2 cellular contexts compared by ENCODE assay signal in the genomic region with DNA sequence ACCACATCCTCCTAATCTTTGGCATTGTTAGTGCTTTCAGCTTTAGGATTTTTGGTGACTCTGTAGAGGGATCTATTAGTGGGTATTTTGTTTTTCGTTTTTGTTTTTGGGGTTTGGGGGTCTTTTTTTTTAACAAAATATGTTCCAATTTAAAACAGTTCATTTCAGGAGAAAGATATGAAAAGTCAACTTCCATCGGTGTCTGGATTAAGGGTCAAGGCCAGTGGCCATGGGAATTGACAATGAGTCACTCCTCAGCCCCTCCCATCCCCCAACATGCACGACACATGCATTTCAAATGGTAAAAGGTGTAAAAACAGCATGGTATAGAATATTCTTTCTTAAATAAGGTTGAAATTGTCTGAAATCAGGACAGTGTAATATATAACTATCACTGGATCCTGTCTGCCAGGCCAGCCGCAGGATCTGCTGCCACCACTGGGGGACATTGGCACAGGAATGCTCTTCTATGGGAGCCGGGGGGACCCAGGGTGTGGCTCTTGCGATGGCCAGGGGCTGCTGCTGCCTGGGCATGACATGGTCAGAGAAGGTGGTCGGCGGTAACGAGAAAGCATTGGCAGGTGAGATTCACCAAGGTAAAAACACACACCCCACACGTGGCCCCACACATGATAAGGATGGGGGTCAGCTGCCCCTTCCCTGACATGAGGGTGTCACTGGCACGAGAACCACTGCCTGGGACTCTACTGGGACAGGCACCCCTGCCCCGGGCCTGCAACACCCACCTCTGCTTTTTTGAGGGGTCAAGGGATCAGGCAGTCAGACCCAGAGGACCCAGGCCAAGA.
A peak's percentile ranks its signal among the peaks of the same experiment; 100 is the strongest.
TF ChIP-seq lines count a peak whose summit lies in the region.

No MANE protein-coding gene starts in this region.

TF ChIP-seq in A549, 52 proteins besides CTCF, POLR2A, EP300 and RAD21 (continued from another document):
- TF ChIP-seq, protein P1, sequence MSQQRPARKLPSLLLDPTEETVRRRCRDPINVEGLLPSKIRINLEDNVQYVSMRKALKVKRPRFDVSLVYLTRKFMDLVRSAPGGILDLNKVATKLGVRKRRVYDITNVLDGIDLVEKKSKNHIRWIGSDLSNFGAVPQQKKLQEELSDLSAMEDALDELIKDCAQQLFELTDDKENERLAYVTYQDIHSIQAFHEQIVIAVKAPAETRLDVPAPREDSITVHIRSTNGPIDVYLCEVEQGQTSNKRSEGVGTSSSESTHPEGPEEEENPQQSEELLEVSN (IDR thresholded peaks at IDR 0.05; ENCODE audit: borderline replicate concordance, low read depth): no peak
- TF ChIP-seq FOSB (CRISPR knock-in tag; IDR thresholded peaks at IDR 0.05) (no peak), ZSCAN20 (CRISPR knock-in tag; IDR thresholded peaks at IDR 0.05) (no peak)
- TF ChIP-seq, protein P2, sequence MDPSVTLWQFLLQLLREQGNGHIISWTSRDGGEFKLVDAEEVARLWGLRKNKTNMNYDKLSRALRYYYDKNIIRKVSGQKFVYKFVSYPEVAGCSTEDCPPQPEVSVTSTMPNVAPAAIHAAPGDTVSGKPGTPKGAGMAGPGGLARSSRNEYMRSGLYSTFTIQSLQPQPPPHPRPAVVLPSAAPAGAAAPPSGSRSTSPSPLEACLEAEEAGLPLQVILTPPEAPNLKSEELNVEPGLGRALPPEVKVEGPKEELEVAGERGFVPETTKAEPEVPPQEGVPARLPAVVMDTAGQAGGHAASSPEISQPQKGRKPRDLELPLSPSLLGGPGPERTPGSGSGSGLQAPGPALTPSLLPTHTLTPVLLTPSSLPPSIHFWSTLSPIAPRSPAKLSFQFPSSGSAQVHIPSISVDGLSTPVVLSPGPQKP (IDR thresholded peaks at IDR 0.05; ENCODE audit: low read depth, low read length): no peak

TF ChIP-seq in K562, 482 proteins besides CTCF, POLR2A, EP300 and RAD21 (continued from another document):
- TF ChIP-seq, protein P3, sequence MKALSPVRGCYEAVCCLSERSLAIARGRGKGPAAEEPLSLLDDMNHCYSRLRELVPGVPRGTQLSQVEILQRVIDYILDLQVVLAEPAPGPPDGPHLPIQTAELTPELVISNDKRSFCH (CRISPR knock-in tag; IDR thresholded peaks at IDR 0.05): no peak
- TF ChIP-seq, protein P3 (tag; IDR thresholded peaks at IDR 0.05): no peak
- TF ChIP-seq SMARCA4 (IDR thresholded peaks at IDR 0.05) (0 out of 2 replicates have a peak, but pooled peaks have one; percentile 11), DPF2 (IDR thresholded peaks at IDR 0.05) (0 out of 2 replicates have a peak, but pooled peaks have one; percentile 33), ZNF311 (CRISPR knock-in tag; IDR thresholded peaks at IDR 0.05) (no peak), FOSL1 (tag; conservative IDR thresholded peaks at IDR 0.05) (peak; percentile 85), ARID1B (IDR thresholded peaks at IDR 0.05) (0 out of 2 replicates have a peak, but pooled peaks have one; percentile 29), EHMT2 (IDR thresholded peaks at IDR 0.05) (peak; percentile 46; the same call in 1 of the 2 replicates), HMG20B (CRISPR knock-in tag; IDR thresholded peaks at IDR 0.05) (no peak), JUN (IDR thresholded peaks at IDR 0.05; ENCODE audit: borderline replicate concordance, low read depth, low read length) (peak; percentile 77), JUN (CRISPR knock-in tag; IDR thresholded peaks at IDR 0.05; ENCODE audit: borderline replicate concordance) (no peak), TCFL5 (CRISPR knock-in tag; conservative IDR thresholded peaks at IDR 0.05) (no peak), HOXB6 (CRISPR knock-in tag; IDR thresholded peaks at IDR 0.05; ENCODE audit: borderline replicate concordance) (no peak), BACH1 (tag; IDR thresholded peaks at IDR 0.05) (no peak), STAT5A (IDR thresholded peaks at IDR 0.05; ENCODE audit: borderline replicate concordance, low read length) (no peak), JUND (IDR thresholded peaks at IDR 0.05; ENCODE audit: borderline replicate concordance, low read depth, low read length) (peak; percentile 94), JUND (tag; IDR thresholded peaks at IDR 0.05; ENCODE audit: borderline replicate concordance, low read depth, low read length) (peak; percentile 86; the same call in 2 of the 3 replicates)
- TF ChIP-seq, protein P4, sequence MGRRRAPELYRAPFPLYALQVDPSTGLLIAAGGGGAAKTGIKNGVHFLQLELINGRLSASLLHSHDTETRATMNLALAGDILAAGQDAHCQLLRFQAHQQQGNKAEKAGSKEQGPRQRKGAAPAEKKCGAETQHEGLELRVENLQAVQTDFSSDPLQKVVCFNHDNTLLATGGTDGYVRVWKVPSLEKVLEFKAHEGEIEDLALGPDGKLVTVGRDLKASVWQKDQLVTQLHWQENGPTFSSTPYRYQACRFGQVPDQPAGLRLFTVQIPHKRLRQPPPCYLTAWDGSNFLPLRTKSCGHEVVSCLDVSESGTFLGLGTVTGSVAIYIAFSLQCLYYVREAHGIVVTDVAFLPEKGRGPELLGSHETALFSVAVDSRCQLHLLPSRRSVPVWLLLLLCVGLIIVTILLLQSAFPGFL (CRISPR knock-in tag; IDR thresholded peaks at IDR 0.05): 0 out of 2 replicates have a peak, but pooled peaks have one; percentile 49
- TF ChIP-seq, protein P5, sequence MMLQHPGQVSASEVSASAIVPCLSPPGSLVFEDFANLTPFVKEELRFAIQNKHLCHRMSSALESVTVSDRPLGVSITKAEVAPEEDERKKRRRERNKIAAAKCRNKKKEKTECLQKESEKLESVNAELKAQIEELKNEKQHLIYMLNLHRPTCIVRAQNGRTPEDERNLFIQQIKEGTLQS (IDR thresholded peaks at IDR 0.05): peak; percentile 85
- TF ChIP-seq, protein P5 (CRISPR knock-in tag; conservative IDR thresholded peaks at IDR 0.05): no peak
